24 cellular contexts compared by ENCODE assay signal in the genomic region with DNA sequence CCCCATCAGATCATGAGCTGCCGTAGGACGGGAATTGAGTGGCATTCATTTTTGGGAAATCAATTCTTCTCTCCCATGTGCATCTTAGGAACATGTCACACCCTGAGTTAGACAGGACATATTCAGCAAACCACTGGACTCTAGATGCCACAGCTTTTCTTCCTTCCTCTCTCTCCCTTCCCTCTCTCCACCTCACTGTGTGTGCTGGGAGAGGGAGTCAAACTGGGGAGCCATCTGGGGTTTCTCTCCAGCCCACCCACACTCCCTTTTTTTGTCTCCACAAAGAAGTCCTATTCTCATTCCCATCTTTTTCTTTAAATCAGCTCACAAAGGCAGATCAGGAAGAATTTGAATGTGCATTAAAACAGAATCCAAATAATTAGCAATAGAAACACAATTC. TPM values are rescaled to one million over a fixed set of nuclear protein-coding genes. Genes with fewer than 3 reads are reported as not detected.
A peak's percentile ranks its signal among the peaks of the same experiment; 100 is the strongest.
DNase-seq lines count a peak whose midpoint lies in the region; ATAC-seq and TF ChIP-seq lines count a peak whose summit lies in the region.
"Had no signal": no experiment of that assay in that cellular context is flagged by ENCODE, and none has a peak within 500 bp of the region (broad histone marks: within the 10 kb centered on the region; RNA-seq: fewer than 3 reads in every experiment).

No MANE protein-coding gene starts in this region.

- H3K14ac ChIP-seq in H9 (ENCODE audit: insufficient read depth, low read length) = no peak overlapping the region

- H4K5ac ChIP-seq in H9 (ENCODE audit: insufficient read length, low read depth, low read length) = no peak overlapping the region

- H3K36me3 Mint-ChIP-seq in activated CD4-positive, alpha-beta T cell treated with anti-CD3 and anti-CD28 coated beads for 36 hours (ENCODE audit: low read depth) = peaks cover 81% of the 10 kb centered on the region
- peaks cover 0 to 12% (median 0%) of the 10 kb centered on the region in 3 experiments; a peak in 2 of 7 replicates for H3K36me3 Mint-ChIP-seq in H9 (ENCODE audit: insufficient read depth in 1 of 3, low read depth in 3 of 3)
- peaks cover 59% of the 10 kb centered on the region for H3K36me3 Mint-ChIP-seq in activated T-helper 1 cell treated with anti-CD3 and anti-CD28 coated beads, Interleukin-12 subunit alpha, Interleukin-12 subunit beta, Interleukin-2, Interleukin-4 antibody, amounts not matched to agents 30 ng/mL and 10 ng/mL and 1 ng/mL, durations not matched to agents 14 hours and 24 hours and 36 hours (ENCODE audit: low read depth)
- peaks cover 13 to 21% (median 19%) of the 10 kb centered on the region in 3 donors for H3K36me3 Mint-ChIP-seq in naive thymus-derived CD8-positive, alpha-beta T cell
- H3K36me3 Mint-ChIP-seq: memory B cell had no signal

- ATAC-seq in activated CD4-positive, alpha-beta T cell treated with anti-CD3 and anti-CD28 coated beads for 36 hours = no peak
- ATAC-seq in naive thymus-derived CD8-positive, alpha-beta T cell = no peak
- no peak for ATAC-seq in GM19452 (IDR thresholded peaks at IDR 0.05; ENCODE audit: unreplicated experiment)
- ATAC-seq: esophagus mucosa, gastrocnemius medialis had no signal

- H2BK5ac ChIP-seq in H9 (ENCODE audit: insufficient read length, low read length) = no peak overlapping the region

- TF ChIP-seq CTCF in H9 (conservative IDR thresholded peaks at IDR 0.05) = no peak

- DNase-seq in activated CD4-positive, alpha-beta T cell treated with anti-CD3 and anti-CD28 coated beads for 36 hours = no peak
- DNase-seq in activated CD4-positive, alpha-beta T cell treated with anti-CD3 and anti-CD28 coated beads for 1 hour = no peak
- DNase-seq in H9 (no peak), NCI-H1105 (lab: John Stamatoyannopoulos, UW) (no peak), NCI-H2029 treated with DMSO at 0.1 percent for 48 hours (lab: John Stamatoyannopoulos, UW) (no peak)
- no peak for DNase-seq in activated T-helper 1 cell treated with anti-CD3 and anti-CD28 coated beads, Interleukin-12 subunit alpha, Interleukin-12 subunit beta, Interleukin-2, Interleukin-4 antibody, amounts not matched to agents 30 ng/mL and 10 ng/mL and 1 ng/mL, durations not matched to agents 14 hours and 24 hours and 36 hours (ENCODE audit: low spot score)
- DNase-seq in naive thymus-derived CD8-positive, alpha-beta T cell = no peak
- DNase-seq: activated CD4-positive, CD25-positive, alpha-beta regulatory T cell treated with anti-CD3 and anti-CD28 coated beads, Interleukin-2, amount 50 U/mL, for 72 hours; aorta; cerebellar nuclear complex; DMS 273 treated with DMSO at 0.1 percent for 48 hours; gastrocnemius medialis; GOT3; NCI-H1417 treated with DMSO at 0.1 percent for 48 hours; posterior cingulate gyrus; stimulated activated CD4-positive, alpha-beta T cell treated with anti-CD3 and anti-CD28 coated beads, Interleukin-2, amount 100 ng/mL, for 48 hours; T-helper 9 cell had no signal

- peak overlapping the region; percentile 86 for H2AFZ ChIP-seq in H9 (ENCODE audit: low read length)

- peaks cover 7% of the 10 kb centered on the region for H3K9me3 Mint-ChIP-seq in activated CD4-positive, alpha-beta T cell treated with anti-CD3 and anti-CD28 coated beads for 36 hours (ENCODE audit: low read depth)
- H3K9me3 Mint-ChIP-seq in H9 = no peaks in the 10 kb centered on the region
- H3K9me3 Mint-ChIP-seq in activated T-helper 1 cell treated with anti-CD3 and anti-CD28 coated beads, Interleukin-12 subunit alpha, Interleukin-12 subunit beta, Interleukin-2, Interleukin-4 antibody, amounts not matched to agents 30 ng/mL and 10 ng/mL and 1 ng/mL, durations not matched to agents 14 hours and 24 hours and 36 hours = peaks cover 3% of the 10 kb centered on the region
- H3K9me3 Mint-ChIP-seq in naive thymus-derived CD8-positive, alpha-beta T cell = peaks cover 0 to 9% (median 0%) of the 10 kb centered on the region in 9 donors
- H3K9me3 Mint-ChIP-seq: nephron had no signal

- peak overlapping the region; percentile 95 for H3K27ac Mint-ChIP-seq in activated CD4-positive, alpha-beta T cell treated with anti-CD3 and anti-CD28 coated beads for 36 hours
- peak overlapping the region; percentile 0 to 96 (median 94); a peak in 4 of 7 replicates for H3K27ac Mint-ChIP-seq in H9
- peak overlapping the region; percentile 96 for H3K27ac Mint-ChIP-seq in activated T-helper 1 cell treated with anti-CD3 and anti-CD28 coated beads, Interleukin-12 subunit alpha, Interleukin-12 subunit beta, Interleukin-2, Interleukin-4 antibody, amounts not matched to agents 30 ng/mL and 10 ng/mL and 1 ng/mL, durations not matched to agents 14 hours and 24 hours and 36 hours
- H3K27ac Mint-ChIP-seq in naive thymus-derived CD8-positive, alpha-beta T cell = peak overlapping the region; percentile 94 to 99 (median 98)
- H3K27ac Mint-ChIP-seq: memory B cell had no signal

- H3K27me3 ChIP-seq in H9 (ENCODE audit: insufficient read depth, low read length) = no peaks in the 10 kb centered on the region
- H3K27me3 ChIP-seq: gastrocnemius medialis, SJCRH30 had no signal

- H2BK12ac ChIP-seq in H9 (ENCODE audit: insufficient read length, low read depth, low read length) = no peak overlapping the region

- no peak overlapping the region for H2BK120ac ChIP-seq in H9 (ENCODE audit: low read depth, low read length, poor library complexity, severe bottlenecking)

- no peak overlapping the region for H3T11ph ChIP-seq in H9 (ENCODE audit: low read length)

- no peak overlapping the region for H2BK20ac ChIP-seq in H9 (ENCODE audit: low read depth, low read length, poor library complexity, severe bottlenecking)

- H3K4ac ChIP-seq in H9 (ENCODE audit: low read depth, low read length) = no peak overlapping the region

- no peak overlapping the region for H3K9ac ChIP-seq in H9 (ENCODE audit: extremely low read depth, insufficient read length, low read length)

- WGBS in H9 (ENCODE audit: extremely low coverage, insufficient read length, low lambda C conversion rate) = no CpG with 5 or more reads among the region's 2 CpGs

- H3K18ac ChIP-seq in H9 (ENCODE audit: insufficient read length, low read depth, low read length) = no peak overlapping the region

- H4K91ac ChIP-seq in H9 (ENCODE audit: insufficient read length, low read depth, low read length) = no peak overlapping the region

- no peaks in the 10 kb centered on the region for H3K23me2 ChIP-seq in H9 (ENCODE audit: insufficient read length, low read depth, low read length, poor library complexity, severe bottlenecking)

- H3K23ac ChIP-seq in H9 (ENCODE audit: insufficient read length, low read depth, low read length) = no peak overlapping the region

- H3K79me2 ChIP-seq in H9 (ENCODE audit: insufficient read depth, low read length) = no peaks in the 10 kb centered on the region

- H4K8ac ChIP-seq in H9 (replicated peaks; ENCODE audit: insufficient read length, low read depth, low read length) = no peak overlapping the region

- H2AK5ac ChIP-seq in H9 (ENCODE audit: insufficient read length, low read length) = no peak overlapping the region

- peak overlapping the region; percentile 63 for H3K4me3 Mint-ChIP-seq in activated CD4-positive, alpha-beta T cell treated with anti-CD3 and anti-CD28 coated beads for 36 hours
- H3K4me3 Mint-ChIP-seq in H9 = no peak overlapping the region; a peak in 1 of 5 replicates
- peak overlapping the region; percentile 73 for H3K4me3 Mint-ChIP-seq in activated T-helper 1 cell treated with anti-CD3 and anti-CD28 coated beads, Interleukin-12 subunit alpha, Interleukin-12 subunit beta, Interleukin-2, Interleukin-4 antibody, amounts not matched to agents 30 ng/mL and 10 ng/mL and 1 ng/mL, durations not matched to agents 14 hours and 24 hours and 36 hours
- peak overlapping the region; percentile 36 to 82 (median 69) for H3K4me3 Mint-ChIP-seq in naive thymus-derived CD8-positive, alpha-beta T cell
- H3K4me3 Mint-ChIP-seq: memory B cell, nephron had no signal

- H3K4me2 ChIP-seq in H9 (ENCODE audit: insufficient read depth, insufficient read length, low read length) = peak overlapping the region; percentile 13

- intact Hi-C loops in activated CD4-positive, alpha-beta T cell treated with anti-CD3 and anti-CD28 coated beads for 36 hours (cut with DNase I, micrococcal nuclease) = no loop called here
- intact Hi-C loops in activated T-helper 1 cell treated with anti-CD3 and anti-CD28 coated beads, Interleukin-12 subunit alpha, Interleukin-12 subunit beta, Interleukin-2, Interleukin-4 antibody, amounts not matched to agents 30 ng/mL and 10 ng/mL and 1 ng/mL, durations not matched to agents 14 hours and 24 hours and 36 hours (cut with micrococcal nuclease) = loop anchor here (1.0 to 5.0 kb wide), 2 partner anchors 9 to 189 kb away; no protein-coding TSS in a partner anchor

- CTCF ChIA-PET in activated CD4-positive, alpha-beta T cell treated with anti-CD3 and anti-CD28 coated beads for 36 hours (lab: Charles Lee) = interaction anchor here (0.6 to 4.7 kb wide), 17 partner anchors 9 to 470 kb away, joined by 3 to 72 read pairs (median 7); no protein-coding TSS in a partner anchor

- peak overlapping the region; percentile 61 for H3K27ac ChIP-seq in H9 (ENCODE audit: insufficient read length, low read depth, low read length)
- H3K27ac ChIP-seq: gastrocnemius medialis had no signal

- H3K4me1 ChIP-seq in H9 (ENCODE audit: insufficient read depth, low read length) = peaks cover 10% of the 10 kb centered on the region; the same call in 1 of the 2 replicates
- H3K4me1 ChIP-seq: gastrocnemius medialis had no signal

- H4K20me1 ChIP-seq in H9 (ENCODE audit: control insufficient read depth, insufficient read depth, insufficient read length) = no peaks in the 10 kb centered on the region

- H3K56ac ChIP-seq in H9 (ENCODE audit: insufficient read length, low read depth, low read length) = no peak overlapping the region

- H3K4me1 Mint-ChIP-seq in activated CD4-positive, alpha-beta T cell treated with anti-CD3 and anti-CD28 coated beads for 36 hours = peaks cover 94% of the 10 kb centered on the region
- H3K4me1 Mint-ChIP-seq in H9 = peaks cover 37 to 38% of the 10 kb centered on the region in 2 experiments
- peaks cover 86% of the 10 kb centered on the region for H3K4me1 Mint-ChIP-seq in activated T-helper 1 cell treated with anti-CD3 and anti-CD28 coated beads, Interleukin-12 subunit alpha, Interleukin-12 subunit beta, Interleukin-2, Interleukin-4 antibody, amounts not matched to agents 30 ng/mL and 10 ng/mL and 1 ng/mL, durations not matched to agents 14 hours and 24 hours and 36 hours (ENCODE audit: low read depth)
- H3K4me1 Mint-ChIP-seq in naive thymus-derived CD8-positive, alpha-beta T cell = peaks cover 42 to 90% (median 79%) of the 10 kb centered on the region in 4 donors
- H3K4me1 Mint-ChIP-seq: memory B cell had no signal

- H3K27me3 Mint-ChIP-seq in activated CD4-positive, alpha-beta T cell treated with anti-CD3 and anti-CD28 coated beads for 36 hours = no peaks in the 10 kb centered on the region
- H3K27me3 Mint-ChIP-seq in H9 (ENCODE audit: low read depth) = no peaks in the 10 kb centered on the region
- no peaks in the 10 kb centered on the region for H3K27me3 Mint-ChIP-seq in activated T-helper 1 cell treated with anti-CD3 and anti-CD28 coated beads, Interleukin-12 subunit alpha, Interleukin-12 subunit beta, Interleukin-2, Interleukin-4 antibody, amounts not matched to agents 30 ng/mL and 10 ng/mL and 1 ng/mL, durations not matched to agents 14 hours and 24 hours and 36 hours (ENCODE audit: insufficient read depth)
- H3K27me3 Mint-ChIP-seq in naive thymus-derived CD8-positive, alpha-beta T cell = no peaks in the 10 kb centered on the region

- POLR2A ChIA-PET in activated CD4-positive, alpha-beta T cell treated with anti-CD3 and anti-CD28 coated beads for 36 hours (lab: Charles Lee) = interaction anchor here (1.0 to 6.1 kb wide), 10 partner anchors 8 to 93 kb away, joined by 3 to 77 read pairs (median 7); no protein-coding TSS in a partner anchor
- POLR2A ChIA-PET in naive thymus-derived CD8-positive, alpha-beta T cell (lab: Charles Lee) = interaction anchor here (2.5 to 10.1 kb wide), 4 partner anchors 10 to 28 kb away, joined by 10 to 194 read pairs (median 105); a partner anchor contains a TSS

- H3K9me3 ChIP-seq in H9 (ENCODE audit: control insufficient read depth, low read depth, low read length) = no peaks in the 10 kb centered on the region
- H3K9me3 ChIP-seq: gastrocnemius medialis, SJCRH30 had no signal

- H2BK15ac ChIP-seq in H9 (ENCODE audit: low read depth, low read length) = no peak overlapping the region

- no peaks in the 10 kb centered on the region for H3K79me1 ChIP-seq in H9 (ENCODE audit: insufficient read depth, low read depth, low read length, poor library complexity, severe bottlenecking)

RNA-seq across cellular contexts. Expression of a gene that starts 15.3 kb away (rescaled TPM):
- total RNA-seq in activated CD4-positive, alpha-beta T cell treated with anti-CD3 and anti-CD28 coated beads for 36 hours = 100 to 1,000 TPM; 175 TPM
- not detected in 2 replicates for total RNA-seq in H9 (2021)
- 132 and 133 TPM in 2 replicates for total RNA-seq in activated T-helper 1 cell treated with anti-CD3 and anti-CD28 coated beads, Interleukin-12 subunit alpha, Interleukin-12 subunit beta, Interleukin-2, Interleukin-4 antibody, amounts not matched to agents 30 ng/mL and 10 ng/mL and 1 ng/mL, durations not matched to agents 14 hours and 24 hours and 36 hours
- 100 to 1,000 TPM; 128 to 133 TPM for total RNA-seq in naive thymus-derived CD8-positive, alpha-beta T cell
- 10 to 100 TPM; 15.8 to 32.0 (median 29.3) TPM for polyA plus RNA-seq in naive thymus-derived CD8-positive, alpha-beta T cell
- total RNA-seq: PC-3 had no signal
- polyA plus RNA-seq: BJ had no signal

Comparison
In these comparisons a context has a peak if more than half of its experiments do, and no peak if none do; other contexts are left out.
1. H3K4me3 Mint-ChIP-seq: peak in activated CD4-positive, alpha-beta T cell treated with anti-CD3 and anti-CD28 coated beads for 36 hours (single experiment), activated T-helper 1 cell treated with anti-CD3 and anti-CD28 coated beads, Interleukin-12 subunit alpha, Interleukin-12 subunit beta, Interleukin-2, Interleukin-4 antibody, amounts not matched to agents 30 ng/mL and 10 ng/mL and 1 ng/mL, durations not matched to agents 14 hours and 24 hours and 36 hours (single experiment) and naive thymus-derived CD8-positive, alpha-beta T cell (10 of 10); none in H9 (0 of 2).
2. RNA of a gene that starts 15.3 kb away (total RNA-seq): 175 TPM in activated CD4-positive, alpha-beta T cell treated with anti-CD3 and anti-CD28 coated beads for 36 hours, 128 to 133 TPM in naive thymus-derived CD8-positive, alpha-beta T cell and 132 to 133 TPM in activated T-helper 1 cell treated with anti-CD3 and anti-CD28 coated beads, Interleukin-12 subunit alpha, Interleukin-12 subunit beta, Interleukin-2, Interleukin-4 antibody, amounts not matched to agents 30 ng/mL and 10 ng/mL and 1 ng/mL, durations not matched to agents 14 hours and 24 hours and 36 hours; not detected in H9; every median in the first group is over 100 times any median in the second.
3. Peak in every context shown above with its lines, with median percentiles within 50 percentile points of each other: H3K27ac Mint-ChIP-seq.